In genomic region chr7:25098096-25099046, GRCh38 we compare ENCODE assay signal across 8 cellular contexts. TPM values are rescaled to one million over a fixed set of nuclear protein-coding genes. Genes with fewer than 3 reads are reported as not detected.
DNase-seq lines count a peak whose midpoint lies in the region; ATAC-seq and TF ChIP-seq lines count a peak whose summit lies in the region.

No MANE protein-coding gene starts in this region.

- H2AK5ac ChIP-seq in mesenchymal stem cell (ENCODE audit: low read length, severe bottlenecking) = no peak overlapping the region

- 19% methylated on average over 7 of the region's 11 CpGs for WGBS in mesenchymal stem cell

- H2AFZ ChIP-seq in mesenchymal stem cell (ENCODE audit: low read depth, low read length) = no peak overlapping the region

- peak overlapping the region; percentile 54 for H3K9ac ChIP-seq in mesenchymal stem cell (ENCODE audit: low read length)

- no peaks in the 10 kb centered on the region for H3K79me1 ChIP-seq in mesenchymal stem cell (replicated peaks; ENCODE audit: low read length, poor library complexity, severe bottlenecking)

- no peak overlapping the region for H2BK5ac ChIP-seq in mesenchymal stem cell (ENCODE audit: low read depth, low read length, poor library complexity, severe bottlenecking)

- no peaks in the 10 kb centered on the region for H3K9me3 Mint-ChIP-seq in effector memory CD8-positive, alpha-beta T cell

- no peak overlapping the region for H3K4me3 Mint-ChIP-seq in effector memory CD8-positive, alpha-beta T cell

- peak; percentile 30 for DNase-seq in 8988T
- peak; percentile 77 for DNase-seq in GM13976 (ENCODE audit: low spot score)
- DNase-seq in NCI-H748 (lab: John Stamatoyannopoulos, UW; ENCODE audit: unreplicated experiment) = peak; percentile 70
- peak; percentile 56 to 58 for DNase-seq in activated CD4-positive, alpha-beta T cell treated with anti-CD3 and anti-CD28 coated beads, Interleukin-2, amount 50 U/mL, for 48 hours
- peak; percentile 50 to 65 (median 57) for DNase-seq in effector memory CD8-positive, alpha-beta T cell
- peak; percentile 77 for DNase-seq in mesenchymal stem cell
- DNase-seq in stimulated activated CD8-positive, alpha-beta memory T cell treated with anti-CD3 and anti-CD28 coated beads, Interleukin-4, amount 100 ng/mL, for 4 hours (ENCODE audit: low read depth in 2 of 2, low spot score in 1 of 2) = peak; percentile 16 to 23

- H3K27me3 ChIP-seq in mesenchymal stem cell (ENCODE audit: control insufficient read depth in 1 of 2, insufficient read depth in 1 of 2, low read length in 2 of 2) = no peaks in the 10 kb centered on the region

- H3K27ac Mint-ChIP-seq in effector memory CD8-positive, alpha-beta T cell = no peak overlapping the region

- no peaks in the 10 kb centered on the region for H3K36me3 ChIP-seq in mesenchymal stem cell (ENCODE audit: control insufficient read depth in 1 of 2, insufficient read depth in 2 of 2, low read depth in 1 of 2, low read length in 2 of 2)

- no peak overlapping the region for H3K14ac ChIP-seq in mesenchymal stem cell (ENCODE audit: low read length in 2 of 2)

- H3K4me1 ChIP-seq in mesenchymal stem cell (ENCODE audit: control insufficient read depth, insufficient read depth, low read depth, low read length) = peaks cover 2% of the 10 kb centered on the region

- peak; percentile 69 for ATAC-seq in HG03196 (IDR thresholded peaks at IDR 0.05; ENCODE audit: unreplicated experiment)
- ATAC-seq in effector memory CD8-positive, alpha-beta T cell (replicated peaks) = peak; percentile 90

- H3K36me3 Mint-ChIP-seq in effector memory CD8-positive, alpha-beta T cell (ENCODE audit: insufficient read depth) = peaks cover 9% of the 10 kb centered on the region

- H3K27me3 Mint-ChIP-seq in effector memory CD8-positive, alpha-beta T cell = no peaks in the 10 kb centered on the region

- peaks cover 8% of the 10 kb centered on the region in 2 donors for H3K4me1 Mint-ChIP-seq in effector memory CD8-positive, alpha-beta T cell (ENCODE audit: low read depth in 2 of 2)

- no peak overlapping the region for H3K4me2 ChIP-seq in mesenchymal stem cell (ENCODE audit: low read length, poor library complexity, severe bottlenecking)

- H3K18ac ChIP-seq in mesenchymal stem cell (ENCODE audit: low read depth in 1 of 2, low read length in 2 of 2) = no peak overlapping the region

- no peak overlapping the region for H4K8ac ChIP-seq in mesenchymal stem cell (ENCODE audit: low read length)

- H2BK12ac ChIP-seq in mesenchymal stem cell (ENCODE audit: low read length in 2 of 2) = no peak overlapping the region

- no peak overlapping the region for H3K4ac ChIP-seq in mesenchymal stem cell (ENCODE audit: low read depth in 1 of 2, low read length in 2 of 2)

- H4K91ac ChIP-seq in mesenchymal stem cell (ENCODE audit: low read length) = no peak overlapping the region

- no peak overlapping the region for H3K23ac ChIP-seq in mesenchymal stem cell (ENCODE audit: low read length in 2 of 2)

- H2BK120ac ChIP-seq in mesenchymal stem cell (ENCODE audit: low read depth, low read length) = no peak overlapping the region

- H3K4me3 ChIP-seq in mesenchymal stem cell (ENCODE audit: insufficient read depth in 1 of 2, low read depth in 1 of 2, low read length in 2 of 2) = no peak overlapping the region

- no peaks in the 10 kb centered on the region for H3K9me3 ChIP-seq in mesenchymal stem cell (ENCODE audit: control insufficient read depth, low read length)

- no peak overlapping the region for H3K27ac ChIP-seq in mesenchymal stem cell (ENCODE audit: low read length, poor library complexity, severe bottlenecking)

- in situ Hi-C loops in GM13976 (cut with MboI; ENCODE audit: low sequenced_read_pairs, unreplicated experiment) = loop anchor here (25.0 kb wide), 2 partner anchors 686 to 786 kb away; no protein-coding TSS in a partner anchor

- peak; percentile 87 for TF ChIP-seq CTCF in GM13976 (IDR thresholded peaks at IDR 0.05; ENCODE audit: borderline replicate concordance, control extremely low read depth, extremely low read depth, insufficient read depth, missing control alignments)

- H2BK15ac ChIP-seq in mesenchymal stem cell (ENCODE audit: low read depth, poor library complexity, severe bottlenecking) = no peak overlapping the region

RNA-seq across cellular contexts. Expression of gene CYCS, which starts 26.7 kb away (rescaled TPM):
- 87.5 TPM for polyA plus RNA-seq in mesenchymal stem cell (2013, experiment 1 of 2)
- polyA plus RNA-seq in mesenchymal stem cell (2013, experiment 2 of 2) = 85.0 TPM

Comparison
In these comparisons a context has a peak if more than half of its experiments do, and no peak if none do; other contexts are left out.
1. DNase-seq: peak in every context shown above with its lines; median percentile 77 in GM13976; 77 in mesenchymal stem cell; 70 in NCI-H748; 57 in activated CD4-positive, alpha-beta T cell treated with anti-CD3 and anti-CD28 coated beads, Interleukin-2, amount 50 U/mL, for 48 hours; 57 in effector memory CD8-positive, alpha-beta T cell; 30 in 8988T; 20 in stimulated activated CD8-positive, alpha-beta memory T cell treated with anti-CD3 and anti-CD28 coated beads, Interleukin-4, amount 100 ng/mL, for 4 hours.